15 cellular contexts compared by ENCODE assay signal in genomic region chr3:36482880-36483279, GRCh38.
DNase-seq lines count a peak whose midpoint lies in the region; ATAC-seq lines count a peak whose summit lies in the region.
"Had no signal": no experiment of that assay in that cellular context is flagged by ENCODE, and none has a peak within 500 bp of the region (broad histone marks: within the 10 kb centered on the region; RNA-seq: fewer than 3 reads in every experiment).

No MANE protein-coding gene starts in this region.

- H3K4me1 Mint-ChIP-seq in dendritic cell treated with granulocyte-macrophage colony-stimulating factor and Interleukin-4, amounts not matched to agents 40 ng/mL and 50 ng/mL, for 4 days (ENCODE audit: low read depth) = peaks cover 67% of the 10 kb centered on the region
- H3K4me1 Mint-ChIP-seq: B cell; CD4-positive, CD25-positive, alpha-beta regulatory T cell; GM23338 had no signal

- H3K4me3 Mint-ChIP-seq in dendritic cell treated with granulocyte-macrophage colony-stimulating factor and Interleukin-4, amounts not matched to agents 40 ng/mL and 50 ng/mL, for 4 days = no peak overlapping the region
- H3K4me3 Mint-ChIP-seq: B cell; CD4-positive, CD25-positive, alpha-beta regulatory T cell; CD8-positive, alpha-beta T cell; GM23338; H9 had no signal

- peak overlapping the region; percentile 74 for H3K27ac Mint-ChIP-seq in dendritic cell treated with granulocyte-macrophage colony-stimulating factor and Interleukin-4, amounts not matched to agents 40 ng/mL and 50 ng/mL, for 4 days
- H3K27ac Mint-ChIP-seq: B cell; CD4-positive, CD25-positive, alpha-beta regulatory T cell; CD8-positive, alpha-beta T cell; GM23338; H9 had no signal

- ATAC-seq in GM18861 (IDR thresholded peaks at IDR 0.05; ENCODE audit: unreplicated experiment) = no peak
- ATAC-seq: CD8-positive, alpha-beta T cell; GM23338; HCT116 had no signal

- DNase-seq in DMS 273 treated with DMSO at 0.1 percent for 48 hours (lab: John Stamatoyannopoulos, UW) (peak; percentile 2), cerebellar cortex (ENCODE audit: low spot score) (peak; percentile 95), HK-2 (ENCODE audit: unreplicated experiment) (no peak), NCI-H2081 treated with DMSO at 0.1 percent for 48 hours (lab: John Stamatoyannopoulos, UW) (no peak)
- DNase-seq: Caco-2; CD4-positive, CD25-positive, alpha-beta regulatory T cell; CD8-positive, alpha-beta T cell; DMS53; DMS79 treated with DMSO at 0.1 percent for 48 hours; H9 had no signal

- peaks cover 13% of the 10 kb centered on the region for H3K9me3 Mint-ChIP-seq in dendritic cell treated with granulocyte-macrophage colony-stimulating factor and Interleukin-4, amounts not matched to agents 40 ng/mL and 50 ng/mL, for 4 days
- H3K9me3 Mint-ChIP-seq: GM23338 had no signal

- H3K36me3 Mint-ChIP-seq in dendritic cell treated with granulocyte-macrophage colony-stimulating factor and Interleukin-4, amounts not matched to agents 40 ng/mL and 50 ng/mL, for 4 days (ENCODE audit: low read depth) = peaks cover 85% of the 10 kb centered on the region
- H3K36me3 Mint-ChIP-seq: CD4-positive, CD25-positive, alpha-beta regulatory T cell; CD8-positive, alpha-beta T cell had no signal

- intact Hi-C loops in dendritic cell treated with granulocyte-macrophage colony-stimulating factor and Interleukin-4, amounts not matched to agents 40 ng/mL and 50 ng/mL, for 4 days (cut with micrococcal nuclease) = no loop called here

- no peaks in the 10 kb centered on the region for H3K27me3 Mint-ChIP-seq in dendritic cell treated with granulocyte-macrophage colony-stimulating factor and Interleukin-4, amounts not matched to agents 40 ng/mL and 50 ng/mL, for 4 days
- H3K27me3 Mint-ChIP-seq: B cell; CD4-positive, CD25-positive, alpha-beta regulatory T cell had no signal

Comparison
In these comparisons a context has a peak if more than half of its experiments do, and no peak if none do; other contexts are left out.
1. DNase-seq: peak in DMS 273 treated with DMSO at 0.1 percent for 48 hours (single experiment) and cerebellar cortex (single experiment); none in HK-2 (single experiment) and NCI-H2081 treated with DMSO at 0.1 percent for 48 hours (single experiment).